1 cellular context compared by ENCODE assay signal in genomic region chr2:37324786-37325624, GRCh38.
TF ChIP-seq lines count a peak whose summit lies in the region.

Gene PRKD3, minus strand, starts transcription at chr2:37324833. Its CDS starts 8,309 bp downstream, at chr2:37316524.

TF ChIP-seq in WTC11, 78 proteins besides CTCF, POLR2A, EP300 and RAD21 (continued from another document):
- no peak for TF ChIP-seq GRHL2 (CRISPR knock-in tag; IDR thresholded peaks at IDR 0.05; ENCODE audit: insufficient replicate concordance, severe bottlenecking)
